Comparison of ENCODE assay signal across 1 cellular context in the genomic region with DNA sequence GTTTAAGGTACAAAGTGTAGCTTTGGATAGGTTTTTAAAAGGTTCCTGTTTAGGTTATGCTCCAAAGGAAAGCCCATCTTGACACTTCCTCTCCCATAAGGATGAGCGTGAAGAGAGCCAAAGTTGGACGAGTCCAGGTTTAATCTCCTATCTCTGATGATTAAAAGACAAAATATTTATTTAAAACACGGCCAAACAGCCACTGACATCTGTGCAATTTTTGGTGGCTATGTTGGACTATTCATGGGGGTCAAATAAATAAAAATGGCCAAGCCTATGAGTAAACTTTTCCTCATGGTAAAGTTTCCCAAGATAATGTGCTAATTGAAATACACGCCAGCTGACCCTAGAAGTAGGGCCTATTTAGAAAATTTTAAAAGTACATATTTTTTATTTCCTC.
TF ChIP-seq lines count a peak whose summit lies in the region.

No MANE protein-coding gene starts in this region.

TF ChIP-seq in IMR-90, 13 proteins besides CTCF, POLR2A, EP300 and RAD21 (continued from another document):
- TF ChIP-seq, protein P1, sequence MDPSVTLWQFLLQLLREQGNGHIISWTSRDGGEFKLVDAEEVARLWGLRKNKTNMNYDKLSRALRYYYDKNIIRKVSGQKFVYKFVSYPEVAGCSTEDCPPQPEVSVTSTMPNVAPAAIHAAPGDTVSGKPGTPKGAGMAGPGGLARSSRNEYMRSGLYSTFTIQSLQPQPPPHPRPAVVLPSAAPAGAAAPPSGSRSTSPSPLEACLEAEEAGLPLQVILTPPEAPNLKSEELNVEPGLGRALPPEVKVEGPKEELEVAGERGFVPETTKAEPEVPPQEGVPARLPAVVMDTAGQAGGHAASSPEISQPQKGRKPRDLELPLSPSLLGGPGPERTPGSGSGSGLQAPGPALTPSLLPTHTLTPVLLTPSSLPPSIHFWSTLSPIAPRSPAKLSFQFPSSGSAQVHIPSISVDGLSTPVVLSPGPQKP (IDR thresholded peaks at IDR 0.05; ENCODE audit: borderline replicate concordance, low read depth, low read length), result no peak
- TF ChIP-seq, protein P2, sequence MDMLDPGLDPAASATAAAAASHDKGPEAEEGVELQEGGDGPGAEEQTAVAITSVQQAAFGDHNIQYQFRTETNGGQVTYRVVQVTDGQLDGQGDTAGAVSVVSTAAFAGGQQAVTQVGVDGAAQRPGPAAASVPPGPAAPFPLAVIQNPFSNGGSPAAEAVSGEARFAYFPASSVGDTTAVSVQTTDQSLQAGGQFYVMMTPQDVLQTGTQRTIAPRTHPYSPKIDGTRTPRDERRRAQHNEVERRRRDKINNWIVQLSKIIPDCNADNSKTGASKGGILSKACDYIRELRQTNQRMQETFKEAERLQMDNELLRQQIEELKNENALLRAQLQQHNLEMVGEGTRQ (IDR thresholded peaks at IDR 0.05; ENCODE audit: low read depth, low read length), result no peak
- TF ChIP-seq RCOR1 (IDR thresholded peaks at IDR 0.05; ENCODE audit: insufficient replicate concordance, low read length) (no peak), NFE2L2 (IDR thresholded peaks at IDR 0.05; ENCODE audit: low read depth, low read length) (no peak)
